Comparison of ENCODE assay signal across 1 cellular context in genomic region chr11:57312511-57313021, GRCh38.
TF ChIP-seq lines count a peak whose summit lies in the region.

No MANE protein-coding gene starts in this region.

TF ChIP-seq in H1, 55 proteins besides CTCF, POLR2A, EP300 and RAD21:
- no peak for TF ChIP-seq KDM1A (IDR thresholded peaks at IDR 0.05; ENCODE audit: borderline replicate concordance, low read length)
